Comparison of ENCODE assay signal across 19 cellular contexts in the genomic region with DNA sequence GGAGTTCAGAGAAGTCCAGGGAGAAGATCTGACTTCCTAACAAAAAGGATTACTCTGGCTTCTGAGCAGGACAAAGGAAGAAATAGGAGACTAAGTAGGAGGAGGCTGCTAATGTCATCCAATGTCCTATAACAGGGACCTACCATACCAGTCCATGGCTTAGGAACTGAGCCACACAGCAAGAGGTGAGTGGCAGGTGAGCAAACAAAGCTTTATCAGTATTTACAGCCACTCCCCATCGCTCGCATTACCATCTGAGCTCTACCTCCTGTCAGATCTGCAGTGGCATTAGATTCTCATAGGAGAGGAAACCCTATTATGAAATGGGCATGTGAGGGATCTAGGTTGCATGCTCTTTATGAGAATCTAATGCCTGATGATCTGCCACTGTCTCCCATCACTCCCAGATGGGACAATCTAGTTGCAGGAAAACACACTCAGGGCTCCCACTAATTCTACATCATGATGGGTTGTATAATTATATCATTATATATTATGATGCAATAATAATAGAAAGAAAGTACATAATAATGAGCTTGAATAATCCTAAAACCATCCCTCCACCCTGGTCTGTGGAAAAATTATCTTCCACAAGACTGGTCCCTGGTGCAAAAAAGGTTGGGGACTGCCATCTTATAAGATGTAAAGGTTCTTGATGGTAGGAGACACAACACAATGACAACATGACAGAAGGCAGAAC.
DNase-seq lines count a peak whose midpoint lies in the region; ATAC-seq, FAIRE-seq and TF ChIP-seq lines count a peak whose summit lies in the region.
"Had no signal": no experiment of that assay in that cellular context is flagged by ENCODE, and none has a peak within 500 bp of the region (broad histone marks: within the 10 kb centered on the region; RNA-seq: fewer than 3 reads in every experiment).

No MANE protein-coding gene starts in this region.

- TF ChIP-seq CTCF in HepG2 (CRISPR knock-in tag; IDR thresholded peaks at IDR 0.05) (no peak), right lobe of liver (IDR thresholded peaks at IDR 0.05) (no peak)

- 0% methylated on average over 2 of the region's 2 CpGs for WGBS in HepG2 (ENCODE audit: low lambda C conversion rate)
- WGBS in right lobe of liver (ENCODE audit: insufficient coverage, low coverage, low lambda C conversion rate, missing lambda C conversion rate): no CpG with 5 or more reads among the region's 2 CpGs
- 13 to 61% (median 42%) methylated on average over 2 of the region's 2 CpGs for WGBS in small intestine, 3 donors

- no peak overlapping the region for H3K4me3 ChIP-seq in HepG2 (replicated peaks in 1 of 3; ENCODE audit: insufficient read depth in 1 of 3, low read depth in 2 of 3, low read length in 3 of 3)
- H3K4me3 ChIP-seq in right lobe of liver: no peak overlapping the region
- no peak overlapping the region for H3K4me3 ChIP-seq in small intestine (ENCODE audit: low read depth in 1 of 2, low read length in 2 of 2)
- H3K4me3 ChIP-seq: GM23338 had no signal

- H4K20me1 ChIP-seq in HepG2 (ENCODE audit: insufficient read depth, low read length): no peaks in the 10 kb centered on the region

- no peaks in the 10 kb centered on the region for H3K79me2 ChIP-seq in HepG2 (ENCODE audit: insufficient read depth, low read length)

- TF ChIP-seq EP300 in HepG2 (IDR thresholded peaks at IDR 0.05; ENCODE audit: low read depth in 2 of 2, low read length in 2 of 2) (no peak), HepG2 (CRISPR knock-in tag; IDR thresholded peaks at IDR 0.05; ENCODE audit: borderline replicate concordance) (no peak)

- CTCF ChIA-PET in HepG2 (lab: Yijun Ruan, JAX; ENCODE audit: low intra/inter-chr PET ratio, low total read pairs): no interaction called here

- no peak overlapping the region for H3K9ac ChIP-seq in HepG2 (ENCODE audit: insufficient read depth, low read depth, low read length)

- DNase-seq in HepG2 (ENCODE audit: low spot score): peak; percentile 7
- DNase-seq in right lobe of liver: no peak
- peak; percentile 51 for DNase-seq in NCI-H146 (lab: John Stamatoyannopoulos, UW)
- peak; percentile 82 for DNase-seq in NCI-H748 (lab: John Stamatoyannopoulos, UW; ENCODE audit: unreplicated experiment)
- peak; percentile 42 for DNase-seq in small intestine
- DNase-seq in dermis blood vessel endothelial cell: no peak
- no peak for DNase-seq in AG08396 (ENCODE audit: low spot score)
- no peak for DNase-seq in HT-29 (ENCODE audit: low spot score)
- DNase-seq: BE2C; CD4-positive, alpha-beta memory T cell; COR-L47; DMS79 treated with DMSO at 0.1 percent for 48 hours; EL; H7 had no signal

- ATAC-seq in HepG2: no peak; the same call in 2 of the 3 replicates
- ATAC-seq in right lobe of liver: no peak
- ATAC-seq: GM23338 had no signal

- no peaks in the 10 kb centered on the region for H3K27me3 ChIP-seq in HepG2 (ENCODE audit: control insufficient read depth in 1 of 2, insufficient read depth in 2 of 2, low read length in 2 of 2)
- H3K27me3 ChIP-seq in right lobe of liver: no peaks in the 10 kb centered on the region
- H3K27me3 ChIP-seq in small intestine (ENCODE audit: control insufficient read depth in 2 of 2, insufficient read depth in 2 of 2, low read length in 2 of 2): no peaks in the 10 kb centered on the region
- H3K27me3 ChIP-seq: BE2C had no signal

- no peak for TF ChIP-seq RAD21 in HepG2 (CRISPR knock-in tag; IDR thresholded peaks at IDR 0.05)

- H3K4me1 ChIP-seq in HepG2 (ENCODE audit: insufficient read depth, low read length): no peaks in the 10 kb centered on the region
- H3K4me1 ChIP-seq in right lobe of liver: no peaks in the 10 kb centered on the region
- H3K4me1 ChIP-seq in small intestine (ENCODE audit: control insufficient read depth in 2 of 2, insufficient read depth in 1 of 2, low read depth in 1 of 2, low read length in 1 of 2): no peaks in the 10 kb centered on the region
- H3K4me1 ChIP-seq: BE2C had no signal

- H3K27ac ChIP-seq in HepG2 (ENCODE audit: extremely low read length, insufficient read depth, low read length) (no peak overlapping the region), right lobe of liver (no peak overlapping the region), small intestine (ENCODE audit: low read depth in 1 of 2, low read length in 1 of 2) (no peak overlapping the region)
- H3K27ac ChIP-seq: C4-2B had no signal

- peaks cover 50% of the 10 kb centered on the region for H3K9me3 ChIP-seq in HepG2 (ENCODE audit: low read length)
- H3K9me3 ChIP-seq in right lobe of liver: no peaks in the 10 kb centered on the region
- H3K9me3 ChIP-seq in small intestine (ENCODE audit: control insufficient read depth, low read depth): no peaks in the 10 kb centered on the region
- H3K9me3 ChIP-seq: BE2C had no signal

- POLR2A ChIA-PET in HepG2 (lab: Yijun Ruan, JAX): no interaction called here

- TF ChIP-seq POLR2A in HepG2 (IDR thresholded peaks at IDR 0.05; ENCODE audit: insufficient read depth in 1 of 2, low read depth in 2 of 2, low read length in 2 of 2) (no peak), right lobe of liver (IDR thresholded peaks at IDR 0.05) (no peak)

- H3K36me3 ChIP-seq in HepG2 (replicated peaks in 1 of 2; ENCODE audit: control insufficient read depth in 1 of 2, insufficient read depth in 2 of 2, low read length in 2 of 2) (no peaks in the 10 kb centered on the region), right lobe of liver (no peaks in the 10 kb centered on the region), small intestine (ENCODE audit: control insufficient read depth in 2 of 2, insufficient read depth in 2 of 2, low read length in 2 of 2) (no peaks in the 10 kb centered on the region)
- H3K36me3 ChIP-seq: BE2C had no signal

- FAIRE-seq in HepG2 (lab: Jason Lieb, UNC) (no peak), small intestine (lab: Jason Lieb, UNC) (no peak)
- FAIRE-seq: A204.1, G401.6, GM12891 had no signal

- no TSS peak for BruUV-seq in HepG2 (replicated peaks; lab: Mats Ljungman, UMichigan)

- in situ Hi-C loops in HepG2 (cut with HindIII; ENCODE audit: extremely low pct_ligation_motif_present, low pct_unique_long_range_greater_than_20kb): no loop called here

- intact Hi-C loops in HepG2 (cut with micrococcal nuclease; ENCODE audit: unreplicated experiment) (no loop called here), right lobe of liver (cut with DNase I) (no loop called here)

- no peak overlapping the region for H2AFZ ChIP-seq in HepG2 (ENCODE audit: low read length)
- H2AFZ ChIP-seq: GM23338 had no signal

- no peak overlapping the region for H3K4me2 ChIP-seq in HepG2 (ENCODE audit: low read depth, low read length)
- H3K4me2 ChIP-seq: GM23338 had no signal

TF ChIP-seq in HepG2, 621 proteins besides CTCF, POLR2A, EP300 and RAD21 (continues in another document):
- TF ChIP-seq BORCS8-MEF2B (CRISPR knock-in tag; IDR thresholded peaks at IDR 0.05): no peak
- TF ChIP-seq RCOR2 (CRISPR knock-in tag; IDR thresholded peaks at IDR 0.05): no peak
- TF ChIP-seq ZNF550 (CRISPR knock-in tag; IDR thresholded peaks at IDR 0.05; ENCODE audit: borderline replicate concordance): no peak
- TF ChIP-seq ELF3 (CRISPR knock-in tag; IDR thresholded peaks at IDR 0.05): no peak
- TF ChIP-seq, protein P1, sequence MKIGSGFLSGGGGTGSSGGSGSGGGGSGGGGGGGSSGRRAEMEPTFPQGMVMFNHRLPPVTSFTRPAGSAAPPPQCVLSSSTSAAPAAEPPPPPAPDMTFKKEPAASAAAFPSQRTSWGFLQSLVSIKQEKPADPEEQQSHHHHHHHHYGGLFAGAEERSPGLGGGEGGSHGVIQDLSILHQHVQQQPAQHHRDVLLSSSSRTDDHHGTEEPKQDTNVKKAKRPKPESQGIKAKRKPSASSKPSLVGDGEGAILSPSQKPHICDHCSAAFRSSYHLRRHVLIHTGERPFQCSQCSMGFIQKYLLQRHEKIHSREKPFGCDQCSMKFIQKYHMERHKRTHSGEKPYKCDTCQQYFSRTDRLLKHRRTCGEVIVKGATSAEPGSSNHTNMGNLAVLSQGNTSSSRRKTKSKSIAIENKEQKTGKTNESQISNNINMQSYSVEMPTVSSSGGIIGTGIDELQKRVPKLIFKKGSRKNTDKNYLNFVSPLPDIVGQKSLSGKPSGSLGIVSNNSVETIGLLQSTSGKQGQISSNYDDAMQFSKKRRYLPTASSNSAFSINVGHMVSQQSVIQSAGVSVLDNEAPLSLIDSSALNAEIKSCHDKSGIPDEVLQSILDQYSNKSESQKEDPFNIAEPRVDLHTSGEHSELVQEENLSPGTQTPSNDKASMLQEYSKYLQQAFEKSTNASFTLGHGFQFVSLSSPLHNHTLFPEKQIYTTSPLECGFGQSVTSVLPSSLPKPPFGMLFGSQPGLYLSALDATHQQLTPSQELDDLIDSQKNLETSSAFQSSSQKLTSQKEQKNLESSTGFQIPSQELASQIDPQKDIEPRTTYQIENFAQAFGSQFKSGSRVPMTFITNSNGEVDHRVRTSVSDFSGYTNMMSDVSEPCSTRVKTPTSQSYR (CRISPR knock-in tag; IDR thresholded peaks at IDR 0.05; ENCODE audit: borderline replicate concordance): no peak
- TF ChIP-seq FOXA1 (IDR thresholded peaks at IDR 0.05): no peak
- TF ChIP-seq FOXA1 (CRISPR knock-in tag; IDR thresholded peaks at IDR 0.05): 0 out of 2 replicates have a peak, but pooled peaks have one; percentile 14
- TF ChIP-seq ZNF292 (CRISPR knock-in tag; IDR thresholded peaks at IDR 0.05; ENCODE audit: borderline replicate concordance, low read depth): no peak
- TF ChIP-seq, protein P2, sequence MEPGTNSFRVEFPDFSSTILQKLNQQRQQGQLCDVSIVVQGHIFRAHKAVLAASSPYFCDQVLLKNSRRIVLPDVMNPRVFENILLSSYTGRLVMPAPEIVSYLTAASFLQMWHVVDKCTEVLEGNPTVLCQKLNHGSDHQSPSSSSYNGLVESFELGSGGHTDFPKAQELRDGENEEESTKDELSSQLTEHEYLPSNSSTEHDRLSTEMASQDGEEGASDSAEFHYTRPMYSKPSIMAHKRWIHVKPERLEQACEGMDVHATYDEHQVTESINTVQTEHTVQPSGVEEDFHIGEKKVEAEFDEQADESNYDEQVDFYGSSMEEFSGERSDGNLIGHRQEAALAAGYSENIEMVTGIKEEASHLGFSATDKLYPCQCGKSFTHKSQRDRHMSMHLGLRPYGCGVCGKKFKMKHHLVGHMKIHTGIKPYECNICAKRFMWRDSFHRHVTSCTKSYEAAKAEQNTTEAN (CRISPR knock-in tag; conservative IDR thresholded peaks at IDR 0.05): no peak
- no peak for TF ChIP-seq MTA1 (CRISPR knock-in tag; IDR thresholded peaks at IDR 0.05; ENCODE audit: borderline replicate concordance)

Comparison
In these comparisons a context has a peak if more than half of its experiments do, and no peak if none do; other contexts are left out.
1. DNase-seq: peak in HepG2 (single experiment), NCI-H146 (single experiment), NCI-H748 (single experiment) and small intestine (single experiment); none in right lobe of liver (0 of 3), dermis blood vessel endothelial cell (single experiment), AG08396 (single experiment) and HT-29 (single experiment).